ENCODE assay signal across 12 cellular contexts in the genomic region with DNA sequence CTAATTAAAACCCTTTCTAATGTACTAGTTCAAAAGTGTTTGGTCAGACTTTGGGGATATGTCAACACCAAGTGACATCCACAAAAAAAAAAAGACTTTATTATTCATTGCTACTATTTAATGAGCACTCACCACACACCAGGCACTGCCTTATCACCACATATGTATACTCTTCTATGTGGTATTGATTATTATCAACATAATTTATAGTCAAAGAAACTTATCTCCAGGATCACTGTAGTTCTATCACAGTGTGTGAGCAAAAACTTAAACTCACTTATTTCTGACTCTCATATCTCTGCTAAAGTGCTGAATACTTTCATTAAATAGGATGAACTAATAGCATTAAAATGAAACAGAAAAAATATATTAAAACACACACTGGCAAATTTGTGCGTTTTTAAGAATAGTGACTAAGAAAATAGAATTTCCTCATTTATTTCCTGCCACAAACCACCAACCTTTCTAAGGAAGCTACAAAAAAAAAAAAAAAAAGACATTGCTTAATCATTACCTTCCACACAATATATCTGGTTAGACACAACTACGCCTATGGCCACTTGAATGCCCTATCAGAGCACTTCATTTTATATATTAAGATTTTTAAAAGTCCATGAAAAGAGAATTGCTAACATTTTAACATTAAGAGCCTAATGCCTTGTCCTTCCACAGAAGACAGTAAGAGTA. TPM values are rescaled to one million over a fixed set of nuclear protein-coding genes. Genes with fewer than 3 reads are reported as not detected.
DNase-seq lines count a peak whose midpoint lies in the region; ATAC-seq and TF ChIP-seq lines count a peak whose summit lies in the region.
"Had no signal": no experiment of that assay in that cellular context is flagged by ENCODE, and none has a peak within 500 bp of the region (broad histone marks: within the 10 kb centered on the region; RNA-seq: fewer than 3 reads in every experiment).

No MANE protein-coding gene starts in this region.

- peak; percentile 88 for DNase-seq in MV-4-11 (lab: John Stamatoyannopoulos, UW)
- no peak for DNase-seq in natural killer cell treated with Interleukin-12 subunit alpha and Interleukin-12 subunit beta and Interleukin-15 and Interleukin-18, amount 100 ng/mL, for 72 hours (ENCODE audit: low spot score)
- no peak for DNase-seq in HEK293T (ENCODE audit: extremely low spot score)
- DNase-seq in GM10266 (ENCODE audit: extremely low spot score): no peak
- no peak for DNase-seq in putamen (ENCODE audit: low spot score)
- DNase-seq: activated CD4-positive, alpha-beta T cell treated with anti-CD3 and anti-CD28 coated beads, Interleukin-2, amount 50 U/mL, for 4 hours; activated effector memory CD4-positive, alpha-beta T cell treated with Interleukin-2 at 50 U/mL for 16 hours; effector memory CD4-positive, alpha-beta T cell; gastrocnemius medialis; NCI-H2081 treated with DMSO at 0.1 percent for 48 hours had no signal

- H3K9me3 Mint-ChIP-seq in natural killer cell treated with Interleukin-12 subunit alpha and Interleukin-12 subunit beta and Interleukin-15 and Interleukin-18, amount 100 ng/mL, for 72 hours: no peaks in the 10 kb centered on the region

- H3K4me3 Mint-ChIP-seq in natural killer cell treated with Interleukin-12 subunit alpha and Interleukin-12 subunit beta and Interleukin-15 and Interleukin-18, amount 100 ng/mL, for 72 hours: peak overlapping the region; percentile 41

- H3K4me1 Mint-ChIP-seq in natural killer cell treated with Interleukin-12 subunit alpha and Interleukin-12 subunit beta and Interleukin-15 and Interleukin-18, amount 100 ng/mL, for 72 hours (ENCODE audit: low read depth in 2 of 2): peaks cover 40 to 45% of the 10 kb centered on the region in 2 donors

- POLR2A ChIA-PET in HEK293T (lab: Yijun Ruan, JAX): no interaction called here

- no peak for TF ChIP-seq CTCF in GM10266 (IDR thresholded peaks at IDR 0.05; ENCODE audit: control insufficient read depth, insufficient read depth, low read depth, missing control alignments)

- CTCF ChIA-PET in HEK293T (lab: Yijun Ruan, JAX): no interaction called here

- peak overlapping the region; percentile 56 to 81 for H3K27ac Mint-ChIP-seq in natural killer cell treated with Interleukin-12 subunit alpha and Interleukin-12 subunit beta and Interleukin-15 and Interleukin-18, amount 100 ng/mL, for 72 hours

- ATAC-seq in GM18907 (IDR thresholded peaks at IDR 0.05; ENCODE audit: unreplicated experiment) (peak; percentile 85), HG02840 (IDR thresholded peaks at IDR 0.05; ENCODE audit: low FRiP score, unreplicated experiment) (peak; percentile 51)
- ATAC-seq in natural killer cell treated with Interleukin-12 subunit alpha and Interleukin-12 subunit beta and Interleukin-15 and Interleukin-18, amount 100 ng/mL, for 72 hours: peak; percentile 72 to 76
- ATAC-seq: gastrocnemius medialis had no signal

- no peaks in the 10 kb centered on the region for H3K27me3 Mint-ChIP-seq in natural killer cell treated with Interleukin-12 subunit alpha and Interleukin-12 subunit beta and Interleukin-15 and Interleukin-18, amount 100 ng/mL, for 72 hours

- H3K36me3 Mint-ChIP-seq in natural killer cell treated with Interleukin-12 subunit alpha and Interleukin-12 subunit beta and Interleukin-15 and Interleukin-18, amount 100 ng/mL, for 72 hours: no peaks in the 10 kb centered on the region

TF ChIP-seq in HEK293T, 16 proteins besides CTCF, POLR2A, EP300 and RAD21:
- no peak for TF ChIP-seq BHLHE40 (IDR thresholded peaks at IDR 0.05; ENCODE audit: borderline replicate concordance)
- TF ChIP-seq, protein P1, sequence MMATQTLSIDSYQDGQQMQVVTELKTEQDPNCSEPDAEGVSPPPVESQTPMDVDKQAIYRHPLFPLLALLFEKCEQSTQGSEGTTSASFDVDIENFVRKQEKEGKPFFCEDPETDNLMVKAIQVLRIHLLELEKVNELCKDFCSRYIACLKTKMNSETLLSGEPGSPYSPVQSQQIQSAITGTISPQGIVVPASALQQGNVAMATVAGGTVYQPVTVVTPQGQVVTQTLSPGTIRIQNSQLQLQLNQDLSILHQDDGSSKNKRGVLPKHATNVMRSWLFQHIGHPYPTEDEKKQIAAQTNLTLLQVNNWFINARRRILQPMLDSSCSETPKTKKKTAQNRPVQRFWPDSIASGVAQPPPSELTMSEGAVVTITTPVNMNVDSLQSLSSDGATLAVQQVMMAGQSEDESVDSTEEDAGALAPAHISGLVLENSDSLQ (IDR thresholded peaks at IDR 0.05): no peak
- TF ChIP-seq ZNF384 (IDR thresholded peaks at IDR 0.05): no peak
- no peak for TF ChIP-seq ARNT (IDR thresholded peaks at IDR 0.05)
- TF ChIP-seq NFRKB (IDR thresholded peaks at IDR 0.05): no peak
- no peak for TF ChIP-seq FOXK2 (IDR thresholded peaks at IDR 0.05)
- no peak for TF ChIP-seq TARDBP (IDR thresholded peaks at IDR 0.05)
- no peak for TF ChIP-seq SUZ12 (IDR thresholded peaks at IDR 0.05)
TF ChIP-seq in HEK293T: peak in this region for 0.

RNA-seq across cellular contexts. Expression of a gene that starts 12.8 kb away (rescaled TPM):
- total RNA-seq in natural killer cell treated with Interleukin-12 subunit alpha and Interleukin-12 subunit beta and Interleukin-15 and Interleukin-18, amount 100 ng/mL, for 72 hours: 1 to 10 TPM; 1.1 to 7.4 TPM
- total RNA-seq: gastrocnemius medialis had no signal
